17 cellular contexts compared by ENCODE assay signal in the genomic region with DNA sequence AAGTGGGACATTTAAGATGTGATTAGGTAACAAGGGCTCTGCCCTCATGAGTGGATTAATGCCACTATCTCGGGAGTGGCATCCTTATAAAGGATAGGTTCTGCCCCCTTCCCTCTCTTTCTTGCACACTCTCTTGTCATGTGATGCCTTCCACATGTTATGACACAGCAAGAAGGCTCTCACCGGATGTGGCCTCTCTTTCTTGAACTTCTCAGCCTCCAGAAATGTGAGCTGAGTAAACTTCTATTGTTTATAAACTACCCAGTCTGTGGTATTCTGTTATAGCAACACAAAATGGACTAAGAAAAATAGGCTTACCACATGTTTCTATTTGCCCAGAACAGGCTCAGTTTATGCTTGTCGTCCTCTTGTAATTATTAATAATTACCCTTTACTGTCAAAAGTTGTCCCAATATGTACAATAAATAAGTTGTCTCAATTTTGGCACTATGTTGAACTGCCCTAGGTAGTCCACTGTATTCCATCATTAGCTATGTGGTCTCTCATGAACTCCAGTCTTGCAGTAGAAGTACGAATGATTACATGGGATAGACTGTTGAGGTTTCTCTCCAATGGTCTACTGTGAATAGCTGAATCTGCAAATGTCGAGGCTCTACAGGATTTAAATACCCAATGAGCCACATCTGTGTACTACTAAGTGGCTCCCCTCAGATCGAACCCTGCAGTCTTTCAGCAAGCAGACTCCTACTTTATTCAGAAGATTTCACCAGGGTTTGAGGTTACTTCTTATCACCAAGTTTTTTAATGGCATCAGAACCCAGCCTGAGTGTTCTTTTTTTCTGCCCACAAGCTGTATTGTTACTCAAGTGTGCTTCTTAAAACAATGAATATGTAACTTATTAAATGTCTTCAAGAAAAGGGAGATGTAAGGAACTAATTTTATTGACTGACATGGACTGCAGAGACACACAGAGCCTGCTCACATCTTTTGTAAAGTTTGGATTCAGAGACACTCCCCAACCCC.
DNase-seq lines count a peak whose midpoint lies in the region; ATAC-seq, FAIRE-seq and TF ChIP-seq lines count a peak whose summit lies in the region.
"Had no signal": no experiment of that assay in that cellular context is flagged by ENCODE, and none has a peak within 500 bp of the region (broad histone marks: within the 10 kb centered on the region; RNA-seq: fewer than 3 reads in every experiment).

No MANE protein-coding gene starts in this region.

- DNase-seq in HCEC 1CT (peak; percentile 79), RCC 7860 (ENCODE audit: low spot score) (peak; percentile 17), epithelial cell of proximal tubule (ENCODE audit: low read depth) (peak; percentile 51), skeletal muscle cell (ENCODE audit: low read depth) (peak; percentile 19), medulla oblongata (ENCODE audit: extremely low spot score) (no peak), NCI-H146 (lab: John Stamatoyannopoulos, UW) (no peak)
- DNase-seq: activated CD4-positive, CD25-positive, alpha-beta regulatory T cell treated with anti-CD3 and anti-CD28 coated beads, Interleukin-2, amount 50 U/mL, for 72 hours; glutamatergic neuron; GOT3; left ventricle myocardium superior; NCI-H2081 treated with DMSO at 0.1 percent for 48 hours; thyroid gland had no signal

- FAIRE-seq in RCC 7860 (lab: Jason Lieb, UNC): no peak
- FAIRE-seq: GM12878, GM19239 had no signal

- TF ChIP-seq CTCF in epithelial cell of proximal tubule (conservative IDR thresholded peaks at IDR 0.05; ENCODE audit: low read depth, low read length): no peak

- no peak for ATAC-seq in HG03521 (IDR thresholded peaks at IDR 0.05; ENCODE audit: unreplicated experiment)
- ATAC-seq: GM12878, left ventricle myocardium superior had no signal

- no peak overlapping the region for H3K4me3 ChIP-seq in epithelial cell of proximal tubule (ENCODE audit: low read depth, low read length)
- H3K4me3 ChIP-seq in skeletal muscle cell (ENCODE audit: low read depth, low read length): no peak overlapping the region
- H3K4me3 ChIP-seq: GM12878, neural progenitor cell, skin epidermis, thyroid gland had no signal

Comparison
In these comparisons a context has a peak if more than half of its experiments do, and no peak if none do; other contexts are left out.
1. DNase-seq: peak in HCEC 1CT (single experiment), RCC 7860 (single experiment), epithelial cell of proximal tubule (single experiment) and skeletal muscle cell (single experiment); none in medulla oblongata (single experiment) and NCI-H146 (single experiment).